In genomic region chr3:65730449-65730848, GRCh38 we compare ENCODE assay signal across 1 cellular context.
TF ChIP-seq lines count a peak whose summit lies in the region.

No MANE protein-coding gene starts in this region.

TF ChIP-seq in H1, 55 proteins besides CTCF, POLR2A, EP300 and RAD21:
- TF ChIP-seq POLR2AphosphoS5 (IDR thresholded peaks at IDR 0.05; ENCODE audit: low read depth, low read length) (no peak), JUND (IDR thresholded peaks at IDR 0.05; ENCODE audit: low read length) (no peak), ATF3 (IDR thresholded peaks at IDR 0.05; ENCODE audit: insufficient read depth, low read depth, low read length) (no peak), SP2 (IDR thresholded peaks at IDR 0.05; ENCODE audit: low read length) (no peak), CBX5 (IDR thresholded peaks at IDR 0.05; ENCODE audit: low read depth, low read length) (no peak), MAFK (IDR thresholded peaks at IDR 0.05; ENCODE audit: low read depth, low read length) (peak; percentile 97), USF2 (IDR thresholded peaks at IDR 0.05; ENCODE audit: low read length) (no peak)
TF ChIP-seq in H1: peak in this region for 1.
